ENCODE assay signal across 18 cellular contexts in genomic region chr16:58421529-58421928, GRCh38. TPM values are rescaled to one million over a fixed set of nuclear protein-coding genes. Genes with fewer than 3 reads are reported as not detected.
DNase-seq lines count a peak whose midpoint lies in the region; ATAC-seq, FAIRE-seq and TF ChIP-seq lines count a peak whose summit lies in the region.
"Had no signal": no experiment of that assay in that cellular context is flagged by ENCODE, and none has a peak within 500 bp of the region (broad histone marks: within the 10 kb centered on the region; RNA-seq: fewer than 3 reads in every experiment).

No MANE protein-coding gene starts in this region.

- no peaks in the 10 kb centered on the region for H3K9me3 ChIP-seq in cardiac muscle cell (ENCODE audit: low read depth)
- H3K9me3 ChIP-seq: transverse colon had no signal

- ATAC-seq in Right ventricle myocardium inferior = peak; percentile 35
- ATAC-seq in T-cell (replicated peaks in 1 of 4) = no peak

- H3K4me1 Mint-ChIP-seq in T-cell = peaks cover 10 to 14% (median 13%) of the 10 kb centered on the region in 3 donors

- H3K27me3 ChIP-seq in cardiac muscle cell = no peaks in the 10 kb centered on the region

- TF ChIP-seq CTCF in cardiac muscle cell (IDR thresholded peaks at IDR 0.05; ENCODE audit: low read depth, low read length) = no peak

- intact Hi-C loops in Right ventricle myocardium inferior (cut with DNase I) = no loop called here
- intact Hi-C loops in cardiac septum (cut with DNase I) = no loop called here

- H3K36me3 Mint-ChIP-seq in T-cell = no peaks in the 10 kb centered on the region
- H3K36me3 Mint-ChIP-seq: memory B cell had no signal

- FAIRE-seq in urothelium cell line (lab: Jason Lieb, UNC) = no peak
- FAIRE-seq: A204.1, D721Med had no signal

- H3K4me1 ChIP-seq in cardiac muscle cell (ENCODE audit: low read depth) = no peaks in the 10 kb centered on the region
- H3K4me1 ChIP-seq: transverse colon had no signal

- no peaks in the 10 kb centered on the region for H3K36me3 ChIP-seq in cardiac muscle cell
- H3K36me3 ChIP-seq: transverse colon had no signal

- H3K4me3 ChIP-seq in cardiac muscle cell = no peak overlapping the region
- H3K4me3 ChIP-seq: transverse colon had no signal

- no peak overlapping the region for H3K27ac Mint-ChIP-seq in T-cell
- H3K27ac Mint-ChIP-seq: memory B cell had no signal

- H3K4me3 Mint-ChIP-seq in T-cell = no peak overlapping the region
- H3K4me3 Mint-ChIP-seq: memory B cell had no signal

- DNase-seq in Right ventricle myocardium inferior (ENCODE audit: missing footprints) (no peak), cardiac septum (ENCODE audit: low spot score) (no peak), SK-N-DZ (ENCODE audit: low spot score) (peak; percentile 41), cardiac muscle cell (ENCODE audit: low read depth in 1 of 2, low spot score in 1 of 2) (peak; percentile 25 to 48), urothelium cell line (ENCODE audit: low spot score) (peak; percentile 33), Ammon's horn (ENCODE audit: low spot score) (no peak), islet precursor cell (no peak), T-cell (no peak)
- DNase-seq: activated naive CD4-positive, alpha-beta T cell treated with Interleukin-2 at 50 U/mL for 16 hours; MM.1S; SHP77 treated with DMSO at 0.1 percent for 48 hours; stimulated activated CD4-positive, alpha-beta T cell treated with anti-CD3 and anti-CD28 coated beads, Interleukin-15, amount 100 ng/mL, for 24 hours; transverse colon had no signal

- POLR2A ChIA-PET in T-cell (lab: Charles Lee) = no interaction called here

- H3K27me3 Mint-ChIP-seq in T-cell = peaks cover 10 to 27% of the 10 kb centered on the region in 2 donors

- no peaks in the 10 kb centered on the region for H3K9me3 Mint-ChIP-seq in T-cell
- H3K9me3 Mint-ChIP-seq: memory B cell had no signal

- CTCF ChIA-PET in T-cell (lab: Charles Lee) = no interaction called here

- no peak overlapping the region for H3K27ac ChIP-seq in cardiac muscle cell
- H3K27ac ChIP-seq: epithelial cell of prostate, HL-60, transverse colon had no signal

RNA-seq across cellular contexts. Expression of gene GINS3, which starts 29.3 kb away (rescaled TPM):
- total RNA-seq in Right ventricle myocardium inferior (6.5 TPM), cardiac septum (4.7 TPM), cardiac muscle cell (2.1 and 9.3 TPM in 2 replicates), T-cell (1 to 10 TPM in 4 of 5 donors, under 1 TPM in 1; 0.98 to 1.6 (median 1.3) TPM)
- polyA plus RNA-seq in SK-N-DZ (2014; cell fraction: cytosol; rRNA removed) = 32.9 and 35.8 TPM in 2 replicates
- polyA plus RNA-seq in SK-N-DZ (2014; cell fraction: nucleus; rRNA removed) = 22.8 and 24.5 TPM in 2 replicates
- 2.7 and 4.2 TPM in 2 replicates for polyA plus RNA-seq in cardiac muscle cell

Comparison
In these comparisons a context has a peak if more than half of its experiments do, and no peak if none do; other contexts are left out.
1. DNase-seq: peak in SK-N-DZ (single experiment), cardiac muscle cell (2 of 2) and urothelium cell line (single experiment); none in Right ventricle myocardium inferior (single experiment), cardiac septum (single experiment), Ammon's horn (single experiment), islet precursor cell (single experiment) and T-cell (0 of 34).